8 cellular contexts compared by ENCODE assay signal in genomic region chr10:126013489-126014281, GRCh38.
DNase-seq lines count a peak whose midpoint lies in the region; ATAC-seq and TF ChIP-seq lines count a peak whose summit lies in the region.

No MANE protein-coding gene starts in this region.

- no peaks in the 10 kb centered on the region for H3K36me3 Mint-ChIP-seq in endodermal cell (ENCODE audit: low read depth)
- no peaks in the 10 kb centered on the region for H3K36me3 Mint-ChIP-seq in activated CD4-positive, alpha-beta T cell treated with anti-CD3 and anti-CD28 coated beads, Interleukin-2, amount 10 ng/mL, durations not matched to agents 7 days and 5 days (ENCODE audit: low read depth)

- peak; percentile 2 for TF ChIP-seq CTCF in GM12865 (IDR thresholded peaks at IDR 0.05; ENCODE audit: insufficient read depth, low read depth, low read length, missing control alignments)
- peak; percentile 68 for TF ChIP-seq CTCF in endodermal cell (conservative IDR thresholded peaks at IDR 0.05)
- no peak for TF ChIP-seq CTCF in adrenal gland (IDR thresholded peaks at IDR 0.05)

- POLR2A ChIA-PET in activated CD4-positive, alpha-beta T cell treated with anti-CD3 and anti-CD28 coated beads, Interleukin-2, amount 10 ng/mL, durations not matched to agents 7 days and 5 days (lab: Charles Lee): no interaction called here

- no peak for TF ChIP-seq POLR2A in adrenal gland (IDR thresholded peaks at IDR 0.05)

- H3K9me3 Mint-ChIP-seq in endodermal cell: no peaks in the 10 kb centered on the region
- H3K9me3 Mint-ChIP-seq in activated CD4-positive, alpha-beta T cell treated with anti-CD3 and anti-CD28 coated beads, Interleukin-2, amount 10 ng/mL, durations not matched to agents 7 days and 5 days: no peaks in the 10 kb centered on the region

- intact Hi-C loops in adrenal gland (cut with DNase I): no loop called here

- ATAC-seq in GM19395 (IDR thresholded peaks at IDR 0.05; ENCODE audit: unreplicated experiment): no peak

- CTCF ChIA-PET in activated CD4-positive, alpha-beta T cell treated with anti-CD3 and anti-CD28 coated beads, Interleukin-2, amount 10 ng/mL, durations not matched to agents 7 days and 5 days (lab: Charles Lee): no interaction called here

- peaks cover 9% of the 10 kb centered on the region for H3K4me1 Mint-ChIP-seq in endodermal cell
- no peaks in the 10 kb centered on the region for H3K4me1 Mint-ChIP-seq in activated CD4-positive, alpha-beta T cell treated with anti-CD3 and anti-CD28 coated beads, Interleukin-2, amount 10 ng/mL, durations not matched to agents 7 days and 5 days

- H3K27ac Mint-ChIP-seq in endodermal cell: peak overlapping the region; percentile 81
- H3K27ac Mint-ChIP-seq in activated CD4-positive, alpha-beta T cell treated with anti-CD3 and anti-CD28 coated beads, Interleukin-2, amount 10 ng/mL, durations not matched to agents 7 days and 5 days: no peak overlapping the region

- no peaks in the 10 kb centered on the region for H3K36me3 ChIP-seq in HUES48 (ENCODE audit: control insufficient read depth, insufficient read depth, low read length)
- H3K36me3 ChIP-seq in endodermal cell (ENCODE audit: control insufficient read depth, insufficient read depth, low read length): no peaks in the 10 kb centered on the region
- H3K36me3 ChIP-seq in adrenal gland (replicated peaks in 1 of 2): no peaks in the 10 kb centered on the region

- H3K27ac ChIP-seq in HUES48 (ENCODE audit: low read depth, low read length) (peak overlapping the region; percentile 21), endodermal cell (ENCODE audit: low read depth, low read length) (no peak overlapping the region), adrenal gland (no peak overlapping the region)

- DNase-seq in A172 (ENCODE audit: low spot score) (peak; percentile 69), GM12865 (ENCODE audit: low read depth) (peak; percentile 18), endodermal cell (peak; percentile 79), NCI-H1105 (lab: John Stamatoyannopoulos, UW) (no peak), adrenal gland (no peak)
- DNase-seq in activated CD4-positive, alpha-beta T cell treated with anti-CD3 and anti-CD28 coated beads, Interleukin-2, amount 10 ng/mL, durations not matched to agents 7 days and 5 days: no peak

- 73 to 80% methylated on average over 4 to 10 of the region's 10 CpGs for WGBS in endodermal cell (ENCODE audit: insufficient coverage in 1 of 2, insufficient read length in 1 of 2), 2 experiments
- 87 to 94% (median 90%) methylated on average over 10 of the region's 10 CpGs for WGBS in adrenal gland, 4 donors

- H3K9me3 ChIP-seq in HUES48 (ENCODE audit: control insufficient read depth, insufficient read depth, low read length) (no peaks in the 10 kb centered on the region), endodermal cell (ENCODE audit: control insufficient read depth, low read length) (no peaks in the 10 kb centered on the region), adrenal gland (replicated peaks in 1 of 3) (no peaks in the 10 kb centered on the region)

- no peak overlapping the region for H3K4me3 Mint-ChIP-seq in endodermal cell
- H3K4me3 Mint-ChIP-seq in activated CD4-positive, alpha-beta T cell treated with anti-CD3 and anti-CD28 coated beads, Interleukin-2, amount 10 ng/mL, durations not matched to agents 7 days and 5 days: no peak overlapping the region

- H3K4me3 ChIP-seq in GM12865 (ENCODE audit: low read depth, low read length): no peak overlapping the region
- H3K4me3 ChIP-seq in HUES48 (ENCODE audit: low read depth, low read length): no peak overlapping the region
- no peak overlapping the region for H3K4me3 ChIP-seq in endodermal cell (ENCODE audit: low read length)
- no peak overlapping the region for H3K4me3 ChIP-seq in adrenal gland

- H3K27me3 ChIP-seq in HUES48 (ENCODE audit: control insufficient read depth, insufficient read depth, low read length) (no peaks in the 10 kb centered on the region), endodermal cell (ENCODE audit: control insufficient read depth, insufficient read depth, low read length, poor library complexity, severe bottlenecking) (no peaks in the 10 kb centered on the region), adrenal gland (no peaks in the 10 kb centered on the region)

- no peaks in the 10 kb centered on the region for H3K27me3 Mint-ChIP-seq in endodermal cell (ENCODE audit: insufficient read depth)
- no peaks in the 10 kb centered on the region for H3K27me3 Mint-ChIP-seq in activated CD4-positive, alpha-beta T cell treated with anti-CD3 and anti-CD28 coated beads, Interleukin-2, amount 10 ng/mL, durations not matched to agents 7 days and 5 days

- H3K4me1 ChIP-seq in HUES48 (ENCODE audit: control insufficient read depth, insufficient read depth, low read length): peaks cover 6% of the 10 kb centered on the region; the same call in 1 of the 2 replicates
- H3K4me1 ChIP-seq in endodermal cell (ENCODE audit: control insufficient read depth, insufficient read depth, low read length): peaks cover 7% of the 10 kb centered on the region
- H3K4me1 ChIP-seq in adrenal gland (replicated peaks in 1 of 2): no peaks in the 10 kb centered on the region

- H3K9ac ChIP-seq in HUES48 (ENCODE audit: low read depth, low read length): no peak overlapping the region
- peak overlapping the region; percentile 48 for H3K9ac ChIP-seq in endodermal cell (ENCODE audit: extremely low read depth, low read length, poor library complexity, severe bottlenecking)

Comparison
In these comparisons a context has a peak if more than half of its experiments do, and no peak if none do; other contexts are left out.
1. DNase-seq: peak in A172 (single experiment), GM12865 (single experiment) and endodermal cell (single experiment); none in NCI-H1105 (single experiment), adrenal gland (0 of 7) and activated CD4-positive, alpha-beta T cell treated with anti-CD3 and anti-CD28 coated beads, Interleukin-2, amount 10 ng/mL, durations not matched to agents 7 days and 5 days (single experiment).
2. CTCF ChIP-seq: peak in GM12865 (single experiment) and endodermal cell (single experiment); none in adrenal gland (0 of 6).